ENCODE assay signal across 8 cellular contexts in the genomic region with DNA sequence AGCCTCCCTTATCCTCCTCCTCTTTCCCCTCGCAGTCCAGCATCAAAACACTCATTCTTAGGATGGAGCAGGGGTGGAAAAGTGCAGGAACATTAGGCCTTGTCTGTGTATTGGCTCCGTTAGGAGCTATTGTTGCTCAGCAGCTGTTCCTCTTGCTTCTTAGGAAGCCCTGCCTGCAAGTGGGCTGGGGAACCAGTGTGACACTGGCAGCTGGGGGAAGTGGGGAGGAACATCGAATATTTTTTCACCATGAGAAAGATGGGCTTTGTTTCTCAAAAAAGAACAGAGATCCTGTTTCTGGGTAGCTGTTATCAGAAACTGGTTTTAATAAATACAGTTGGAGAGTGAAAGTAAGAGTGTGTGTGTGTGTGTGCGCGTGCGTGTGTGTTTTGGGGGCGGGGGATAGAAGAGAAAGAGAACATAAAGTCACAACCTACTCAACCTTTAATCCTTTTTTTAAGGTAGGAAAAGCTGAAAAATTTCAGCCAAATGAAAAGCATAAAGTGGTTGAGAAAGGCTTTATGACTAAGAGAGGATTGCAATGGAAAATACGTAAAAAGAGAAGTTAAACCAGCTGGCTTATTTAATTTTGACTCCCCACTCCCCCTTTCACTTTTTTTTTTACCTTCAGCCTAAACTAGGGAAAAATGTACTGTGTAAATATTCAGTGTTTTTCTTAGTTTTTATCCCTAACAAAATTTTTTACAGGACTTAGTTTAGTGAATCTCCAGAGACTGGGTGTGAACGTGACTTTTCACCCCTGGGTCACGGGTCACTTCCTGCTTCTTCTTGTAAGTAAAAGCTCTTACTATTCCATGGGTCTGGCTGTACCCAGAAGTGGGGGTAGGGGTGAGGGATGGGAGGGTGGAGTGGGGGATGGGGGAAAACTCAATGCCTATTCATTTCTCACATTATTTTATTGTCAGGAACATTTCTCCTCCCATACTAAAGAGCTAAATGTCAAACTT.
DNase-seq lines count a peak whose midpoint lies in the region; ATAC-seq and TF ChIP-seq lines count a peak whose summit lies in the region.

No MANE protein-coding gene starts in this region.

- DNase-seq in G401 (ENCODE audit: low spot score): peak; percentile 26
- DNase-seq in UCSD-AML1 (lab: John Stamatoyannopoulos, UW; ENCODE audit: unreplicated experiment): peak; percentile 19
- peak; percentile 72 for DNase-seq in colonic mucosa
- DNase-seq in midbrain (lab: John Stamatoyannopoulos, UW): peak; percentile 29
- peak; percentile 55 for DNase-seq in stimulated activated CD8-positive, alpha-beta memory T cell treated with anti-CD3 and anti-CD28 coated beads, Interleukin-4, amount 100 ng/mL, for 48 hours
- no peak for DNase-seq in glomerular visceral epithelial cell (ENCODE audit: extremely low spot score)
- no peak for DNase-seq in SW480 (ENCODE audit: low spot score)

- peaks cover 8% of the 10 kb centered on the region for H3K4me1 ChIP-seq in colonic mucosa

- no peaks in the 10 kb centered on the region for H3K27me3 ChIP-seq in colonic mucosa

- TF ChIP-seq CTCF in colonic mucosa (IDR thresholded peaks at IDR 0.05): no peak

- intact Hi-C loops in colonic mucosa (cut with DNase I): loop anchor here (10.0 kb wide), 1 partner anchor 59 kb away; no protein-coding TSS in a partner anchor

- H3K4me3 ChIP-seq in colonic mucosa: no peak overlapping the region

- peak overlapping the region in 1 of 2 donors; percentile 27 for H3K9ac ChIP-seq in colonic mucosa (ENCODE audit: low read depth in 2 of 2, low read length in 2 of 2)

- ATAC-seq in HG02798 (IDR thresholded peaks at IDR 0.05; ENCODE audit: poor library complexity, unreplicated experiment): peak; percentile 29

- peak overlapping the region; percentile 65 for H3K27ac ChIP-seq in colonic mucosa

- H3K9me3 ChIP-seq in colonic mucosa: no peaks in the 10 kb centered on the region

- in situ Hi-C loops in G401 (cut with HindIII; ENCODE audit: low sequenced_read_pairs): no loop called here

- H3K36me3 ChIP-seq in colonic mucosa: no peaks in the 10 kb centered on the region

Comparison
In these comparisons a context has a peak if more than half of its experiments do, and no peak if none do; other contexts are left out.
1. DNase-seq: peak in G401 (single experiment), UCSD-AML1 (single experiment), colonic mucosa (single experiment), midbrain (single experiment) and stimulated activated CD8-positive, alpha-beta memory T cell treated with anti-CD3 and anti-CD28 coated beads, Interleukin-4, amount 100 ng/mL, for 48 hours (single experiment); none in glomerular visceral epithelial cell (single experiment) and SW480 (single experiment).